Comparison of ENCODE assay signal across 8 cellular contexts in the genomic region with DNA sequence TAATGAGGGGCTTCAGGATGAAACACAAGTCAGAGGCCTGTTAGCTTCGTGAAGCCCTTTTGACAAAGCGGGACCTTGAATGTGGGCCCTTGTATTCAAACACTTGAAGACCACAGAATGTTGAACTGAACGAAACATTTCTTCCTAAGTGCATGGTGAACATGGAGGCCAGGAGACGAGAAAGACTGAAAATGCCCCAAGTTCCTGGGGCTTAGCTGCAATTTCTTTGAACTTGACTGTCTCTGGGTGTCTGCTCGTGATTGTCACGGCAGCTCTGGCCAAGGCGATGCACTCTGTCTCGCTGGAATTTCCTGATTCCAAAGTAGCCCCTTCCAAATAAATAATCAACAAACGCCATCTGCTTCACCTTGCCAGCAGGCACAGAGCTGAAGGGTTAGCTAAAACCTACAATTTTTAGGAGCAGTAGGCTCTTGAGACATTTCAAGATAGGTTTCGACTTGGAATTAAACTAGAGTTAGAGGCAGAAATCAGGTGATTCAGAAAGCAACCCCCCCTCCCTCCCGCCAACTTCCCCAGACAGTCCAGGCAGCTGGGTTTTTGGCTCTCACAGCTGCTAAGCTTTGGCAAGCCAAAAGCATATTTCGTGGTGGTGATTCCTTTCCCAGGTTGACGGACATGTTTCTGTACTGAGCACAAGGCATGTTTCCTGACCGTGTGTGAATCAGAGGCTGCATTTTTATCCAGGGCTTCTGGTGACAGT. TPM values are rescaled to one million over a fixed set of nuclear protein-coding genes. Genes with fewer than 3 reads are reported as not detected.
DNase-seq lines count a peak whose midpoint lies in the region; ATAC-seq and TF ChIP-seq lines count a peak whose summit lies in the region.

No MANE protein-coding gene starts in this region.

- H3K9me3 ChIP-seq in left lung = no peaks in the 10 kb centered on the region

- H3K4me1 ChIP-seq in left lung = peaks cover 85 to 99% of the 10 kb centered on the region in 2 donors

- no peak overlapping the region for H3K4me3 ChIP-seq in left lung

- peaks cover 96% of the 10 kb centered on the region for H3K4me1 Mint-ChIP-seq in brain

- intact Hi-C loops in left lung (cut with DNase I) = loop anchor here in 1 of 2 donors (10.0 kb wide), 1 partner anchor 127 kb away; no protein-coding TSS in a partner anchor

- TF ChIP-seq CTCF in brain (conservative IDR thresholded peaks at IDR 0.05) = no peak
- TF ChIP-seq CTCF in left lung (IDR thresholded peaks at IDR 0.05) = no peak

- ATAC-seq in left lung (peak; percentile 1), GM21825 (IDR thresholded peaks at IDR 0.05; ENCODE audit: unreplicated experiment) (no peak), GM21447 (IDR thresholded peaks at IDR 0.05; ENCODE audit: unreplicated experiment) (no peak)
- ATAC-seq in activated CD4-positive, CD25-positive, alpha-beta regulatory T cell treated with anti-CD3 and anti-CD28 coated beads, Interleukin-2, amount 50 U/mL, for 24 hours = no peak

- H3K4me3 Mint-ChIP-seq in brain = peak overlapping the region; percentile 67 to 87 (median 85)

- peak overlapping the region; percentile 95 to 100 for H3K27ac ChIP-seq in left lung

- no peaks in the 10 kb centered on the region for H3K36me3 Mint-ChIP-seq in brain

- H3K9me3 Mint-ChIP-seq in brain = peaks cover 0 to 3% (median 0%) of the 10 kb centered on the region in 5 experiments

- peak overlapping the region; percentile 98 to 100 (median 100) for H3K27ac Mint-ChIP-seq in brain

- H3K27me3 Mint-ChIP-seq in brain = no peaks in the 10 kb centered on the region

- H3K36me3 ChIP-seq in left lung = no peaks in the 10 kb centered on the region

- peak; percentile 81 for DNase-seq in EL
- DNase-seq in NCI-H2196 treated with DMSO at 0.1 percent for 48 hours (lab: John Stamatoyannopoulos, UW; ENCODE audit: unreplicated experiment) = peak; percentile 59
- DNase-seq in left lung = no peak
- peak; percentile 74 for DNase-seq in superior temporal gyrus (ENCODE audit: extremely low spot score)

- no peaks in the 10 kb centered on the region for H3K27me3 ChIP-seq in left lung

RNA-seq across cellular contexts. Expression of a gene that starts 13.5 kb away (rescaled TPM):
- polyA plus RNA-seq in brain (ENCODE audit: insufficient read depth, low read depth, low replicate concordance) = 49.8 TPM
- total RNA-seq in left lung = 10 to 100 TPM; 45.9 to 46.3 TPM

RNA-seq across cellular contexts. Expression of a gene that starts 56.1 kb away (rescaled TPM):
- polyA plus RNA-seq in brain (ENCODE audit: insufficient read depth, low read depth, low replicate concordance) = 18.4 TPM
- 10 to 100 TPM; 18.6 to 19.8 TPM for total RNA-seq in left lung

Comparison
In these comparisons a context has a peak if more than half of its experiments do, and no peak if none do; other contexts are left out.
1. DNase-seq: peak in EL (single experiment), NCI-H2196 treated with DMSO at 0.1 percent for 48 hours (single experiment) and superior temporal gyrus (single experiment); none in left lung (0 of 2).